16 cellular contexts compared by ENCODE assay signal in genomic region chr2:112841399-112842044, GRCh38. TPM values are rescaled to one million over a fixed set of nuclear protein-coding genes. Genes with fewer than 3 reads are reported as not detected.
DNase-seq lines count a peak whose midpoint lies in the region; ATAC-seq, FAIRE-seq and TF ChIP-seq lines count a peak whose summit lies in the region.
"Had no signal": no experiment of that assay in that cellular context is flagged by ENCODE, and none has a peak within 500 bp of the region (broad histone marks: within the 10 kb centered on the region; RNA-seq: fewer than 3 reads in every experiment).

No MANE protein-coding gene starts in this region.

- peaks cover 29 to 36% of the 10 kb centered on the region in 2 donors for H3K4me1 Mint-ChIP-seq in natural killer cell treated with Interleukin-12 subunit alpha and Interleukin-12 subunit beta and Interleukin-15 and Interleukin-18, amount 100 ng/mL, for 72 hours (ENCODE audit: low read depth in 2 of 2)
- no peaks in the 10 kb centered on the region for H3K4me1 Mint-ChIP-seq in CD8-positive, alpha-beta T cell (ENCODE audit: low read depth)
- H3K4me1 Mint-ChIP-seq: activated naive CD4-positive, alpha-beta T cell treated with anti-CD3 and anti-CD28 coated beads, Interleukin-2, amount 50 U/mL, for 24 hours had no signal

- no peaks in the 10 kb centered on the region for H3K27me3 ChIP-seq in GM12878 (replicated peaks in 1 of 2; ENCODE audit: control insufficient read depth in 2 of 2, insufficient read depth in 2 of 2, low read length in 1 of 2)
- no peaks in the 10 kb centered on the region for H3K27me3 ChIP-seq in CD8-positive, alpha-beta T cell (ENCODE audit: insufficient read depth, low read length)
- H3K27me3 ChIP-seq: pancreas had no signal

- CTCF ChIA-PET in GM12878 (lab: Yijun Ruan, JAX), result interaction anchor here (1.9 kb wide), 1 partner anchor 100 kb away, joined by 9 read pairs; no protein-coding TSS in a partner anchor
- CTCF ChIA-PET in CD8-positive, alpha-beta T cell (lab: Charles Lee), result no interaction called here

- RAD21 ChIA-PET in GM12878 (lab: Charles Lee; ENCODE audit: unreplicated experiment), result interaction anchor here (0.6 to 2.1 kb wide), 4 partner anchors 19 to 93 kb away, joined by 3 to 7 read pairs (median 4); no protein-coding TSS in a partner anchor

- peak overlapping the region; percentile 66 for H3K4me3 Mint-ChIP-seq in natural killer cell treated with Interleukin-12 subunit alpha and Interleukin-12 subunit beta and Interleukin-15 and Interleukin-18, amount 100 ng/mL, for 72 hours
- H3K4me3 Mint-ChIP-seq in CD8-positive, alpha-beta T cell, result no peak overlapping the region
- H3K4me3 Mint-ChIP-seq: activated naive CD4-positive, alpha-beta T cell treated with anti-CD3 and anti-CD28 coated beads, Interleukin-2, amount 50 U/mL, for 24 hours; T-cell had no signal

- SMC1A ChIA-PET in GM12878 (lab: Charles Lee; ENCODE audit: uncharacterized antibody, unreplicated experiment), result interaction anchor here (0.6 to 2.9 kb wide), 11 partner anchors 10 to 92 kb away, joined by 3 to 11 read pairs (median 4); no protein-coding TSS in a partner anchor

- peak overlapping the region; percentile 68 for H2AFZ ChIP-seq in GM12878 (ENCODE audit: control insufficient read depth, low read depth, low read length)
- H2AFZ ChIP-seq: PC-9 had no signal

- peak overlapping the region; percentile 77 for H3K27ac ChIP-seq in GM12878 (ENCODE audit: control insufficient read depth, insufficient read depth)
- H3K27ac ChIP-seq in CD8-positive, alpha-beta T cell (ENCODE audit: low read depth, low read length), result no peak overlapping the region
- H3K27ac ChIP-seq: breast epithelium, pancreas, PC-9 had no signal

- no peak for TF ChIP-seq CTCF in GM12878 (IDR thresholded peaks at IDR 0.05 in 2 of 3, conservative IDR thresholded peaks at IDR 0.05 in 1 of 3; ENCODE audit: control insufficient read depth in 2 of 3, extremely low read depth in 1 of 3, insufficient read depth in 1 of 3, low read depth in 3 of 3, low read length in 3 of 3)
- no peak for TF ChIP-seq CTCF in CD8-positive, alpha-beta T cell (IDR thresholded peaks at IDR 0.05)

- peak; percentile 74 for ATAC-seq in GM12878
- ATAC-seq in natural killer cell treated with Interleukin-12 subunit alpha and Interleukin-12 subunit beta and Interleukin-15 and Interleukin-18, amount 100 ng/mL, for 72 hours, result no peak
- no peak for ATAC-seq in CD8-positive, alpha-beta T cell
- no peak for ATAC-seq in HG02763 (IDR thresholded peaks at IDR 0.05; ENCODE audit: unreplicated experiment)
- ATAC-seq: T-cell had no signal

- peaks cover 2 to 30% of the 10 kb centered on the region in 2 donors for H3K27me3 Mint-ChIP-seq in natural killer cell treated with Interleukin-12 subunit alpha and Interleukin-12 subunit beta and Interleukin-15 and Interleukin-18, amount 100 ng/mL, for 72 hours
- peaks cover 23% of the 10 kb centered on the region for H3K27me3 Mint-ChIP-seq in CD8-positive, alpha-beta T cell (ENCODE audit: low read depth)

- H3K4me3 ChIP-seq in GM12878, result no peak overlapping the region
- no peak overlapping the region for H3K4me3 ChIP-seq in CD8-positive, alpha-beta T cell (ENCODE audit: low read depth, low read length)
- H3K4me3 ChIP-seq: breast epithelium, pancreas, PC-9, smooth muscle cell had no signal

- POLR2A ChIA-PET in GM12878 (lab: Charles Lee), result interaction anchor here (0.9 to 1.0 kb wide), 2 partner anchors 29 to 60 kb away, joined by 3 read pairs; no protein-coding TSS in a partner anchor
- POLR2A ChIA-PET in CD8-positive, alpha-beta T cell (lab: Charles Lee), result no interaction called here

- intact Hi-C loops in GM12878 (cut with micrococcal nuclease; ENCODE audit: unreplicated experiment), result loop anchor here (2.0 kb wide), 1 partner anchor 39 kb away; no protein-coding TSS in a partner anchor
- intact Hi-C loops in CD8-positive, alpha-beta T cell (cut with DNase I, micrococcal nuclease), result no loop called here

- H3K9me3 Mint-ChIP-seq in natural killer cell treated with Interleukin-12 subunit alpha and Interleukin-12 subunit beta and Interleukin-15 and Interleukin-18, amount 100 ng/mL, for 72 hours, result peaks cover 4% of the 10 kb centered on the region
- H3K9me3 Mint-ChIP-seq in CD8-positive, alpha-beta T cell, result no peaks in the 10 kb centered on the region
- H3K9me3 Mint-ChIP-seq: activated naive CD4-positive, alpha-beta T cell treated with anti-CD3 and anti-CD28 coated beads, Interleukin-2, amount 50 U/mL, for 24 hours; T-cell had no signal

- H3K9me3 ChIP-seq in GM12878 (replicated peaks; ENCODE audit: control insufficient read depth, insufficient read depth, low read length), result no peaks in the 10 kb centered on the region
- no peaks in the 10 kb centered on the region for H3K9me3 ChIP-seq in CD8-positive, alpha-beta T cell (ENCODE audit: low read length)
- H3K9me3 ChIP-seq: breast epithelium, pancreas had no signal

- H3K36me3 ChIP-seq in GM12878 (ENCODE audit: control insufficient read depth in 2 of 2, insufficient read depth in 2 of 2, low read length in 1 of 2), result no peaks in the 10 kb centered on the region
- no peaks in the 10 kb centered on the region for H3K36me3 ChIP-seq in CD8-positive, alpha-beta T cell (ENCODE audit: insufficient read depth, low read length)
- H3K36me3 ChIP-seq: breast epithelium, pancreas had no signal

- TF ChIP-seq EP300 in GM12878 (IDR thresholded peaks at IDR 0.05; ENCODE audit: borderline replicate concordance in 1 of 2, control insufficient read depth in 1 of 2, low read depth in 2 of 2, low read length in 2 of 2), result peak in 1 of 2 experiments; percentile 57; a peak in 1 of 4 replicates

- TF ChIP-seq RAD21 in GM12878 (IDR thresholded peaks at IDR 0.05; ENCODE audit: insufficient read depth, low read depth, low read length), result no peak

- WGBS in GM12878 (ENCODE audit: insufficient coverage, insufficient replicate concordance, low lambda C conversion rate, missing lambda C conversion rate), result 9% methylated on average over 4 of the region's 4 CpGs

- no peaks in the 10 kb centered on the region for H4K20me1 ChIP-seq in GM12878 (ENCODE audit: control insufficient read depth, insufficient read depth)

- BruUV-seq in GM12878 (replicated peaks; lab: Mats Ljungman, UMichigan), result no TSS peak

- FAIRE-seq in GM12891 (lab: Jason Lieb, UNC) (no peak), GM12878 (lab: Jason Lieb, UNC) (no peak)
- FAIRE-seq: pancreas had no signal

- H3K4me2 ChIP-seq in GM12878 (ENCODE audit: control insufficient read depth, insufficient read depth), result peak overlapping the region; percentile 39
- H3K4me2 ChIP-seq: PC-9, smooth muscle cell had no signal

- DNase-seq in GM12891 (ENCODE audit: insufficient read length, low spot score) (no peak), Kasumi-1 (lab: John Stamatoyannopoulos, UW) (peak; percentile 36 to 47), GM12878 (ENCODE audit: low read depth, low spot score) (no peak), occipital lobe (lab: John Stamatoyannopoulos, UW) (no peak)
- no peak for DNase-seq in natural killer cell treated with Interleukin-12 subunit alpha and Interleukin-12 subunit beta and Interleukin-15 and Interleukin-18, amount 100 ng/mL, for 72 hours (ENCODE audit: low spot score)
- DNase-seq in CD8-positive, alpha-beta T cell, result no peak
- DNase-seq: activated CD8-positive, alpha-beta memory T cell treated with anti-CD3 and anti-CD28 coated beads, Interleukin-2, amount 50 U/mL, for 4 hours; C1 segment of cervical spinal cord; NCI-H446 treated with DMSO at 0.1 percent for 48 hours; pancreas; PC-9; T-cell had no signal

- no peak overlapping the region for H3K9ac ChIP-seq in GM12878 (ENCODE audit: control insufficient read depth, insufficient read depth, low read length)

- in situ Hi-C loops in GM12878 (cut with MboI), result no loop called here

- H3K36me3 Mint-ChIP-seq in natural killer cell treated with Interleukin-12 subunit alpha and Interleukin-12 subunit beta and Interleukin-15 and Interleukin-18, amount 100 ng/mL, for 72 hours, result no peaks in the 10 kb centered on the region
- H3K36me3 Mint-ChIP-seq in CD8-positive, alpha-beta T cell, result no peaks in the 10 kb centered on the region
- H3K36me3 Mint-ChIP-seq: activated naive CD4-positive, alpha-beta T cell treated with anti-CD3 and anti-CD28 coated beads, Interleukin-2, amount 50 U/mL, for 24 hours; T-cell had no signal

- H3K4me1 ChIP-seq in GM12878 (ENCODE audit: control insufficient read depth, insufficient read depth, low read length), result peaks cover 28% of the 10 kb centered on the region
- no peaks in the 10 kb centered on the region for H3K4me1 ChIP-seq in CD8-positive, alpha-beta T cell (ENCODE audit: insufficient read depth, low read length)
- H3K4me1 ChIP-seq: breast epithelium, pancreas had no signal

- no peak for TF ChIP-seq POLR2A in GM12891 (IDR thresholded peaks at IDR 0.05; ENCODE audit: low read depth, low read length)
- TF ChIP-seq POLR2A in GM12878 (IDR thresholded peaks at IDR 0.05; ENCODE audit: low read depth, low read length), result no peak

- H3K79me2 ChIP-seq in GM12878 (ENCODE audit: control insufficient read depth, insufficient read depth, low read length), result no peaks in the 10 kb centered on the region

- H3K27ac Mint-ChIP-seq in natural killer cell treated with Interleukin-12 subunit alpha and Interleukin-12 subunit beta and Interleukin-15 and Interleukin-18, amount 100 ng/mL, for 72 hours, result peak overlapping the region; percentile 48 to 90
- no peak overlapping the region for H3K27ac Mint-ChIP-seq in CD8-positive, alpha-beta T cell
- H3K27ac Mint-ChIP-seq: activated naive CD4-positive, alpha-beta T cell treated with anti-CD3 and anti-CD28 coated beads, Interleukin-2, amount 50 U/mL, for 24 hours; T-cell had no signal

RNA-seq across cellular contexts. Expression of gene IL1B, which starts 4.9 kb away (rescaled TPM):
- 0.22 TPM for polyA plus RNA-seq in GM12891 (2012; ENCODE audit: low read depth, missing spikeins)
- total RNA-seq in GM12878 (2013; cell fraction: nucleolus; rRNA removed), result 3.2 and 7.2 TPM in 2 replicates
- total RNA-seq in GM12878 (2014; rRNA removed) (0.93 and 1.4 TPM in 2 replicates), GM12878 (2014; rRNA removed; fragmentation: Illumina TruSeq; extraction: Trizol) (0.88 and 1.0 TPM in 2 replicates), GM12878 (2021) (0.64 and 0.72 TPM in 2 replicates), occipital lobe (0.78 TPM)
- 1.4 TPM for polyA plus RNA-seq in GM12878 (2011; ENCODE audit: low read depth)
- polyA plus RNA-seq in GM12878 (2011; rRNA removed) (0.30 and 0.35 TPM in 2 replicates), GM12878 (2014; fragmentation: Illumina TruSeq; extraction: Trizol) (1.3 and 1.4 TPM in 2 replicates), GM12878 (2014; fragmentation: Nextera tagmentation; extraction: Ambion mirVana) (1 to 10 TPM in 1 of 2 experiments, under 1 TPM in 1; 0.57 to 1.6 TPM), GM12878 (2014; rRNA removed) (0.88 and 1.2 TPM in 2 replicates), GM12878 (2016; fragmentation: Nextera tagmentation; extraction: Ambion mirVana) (under 1 TPM; 0.20 to 0.32 TPM)
- 0.15 and 0.17 TPM in 2 replicates for polyA plus RNA-seq in GM12878 (2011; cell fraction: cytosol; rRNA removed)
- 0.10 and 0.43 TPM in 2 replicates for polyA plus RNA-seq in GM12878 (2011; cell fraction: nucleus; rRNA removed)
- 1.5 and 2.0 TPM in 2 replicates for polyA plus RNA-seq in GM12878 (2012)
- 0.93 TPM in 1 of 2 replicates, not detected in the other for polyA minus RNA-seq in GM12878 (2011; rRNA and poly(A)+ RNA removed)
- polyA minus RNA-seq in GM12878 (2011; cell fraction: cytosol; rRNA and poly(A)+ RNA removed), result not detected in 2 replicates
- 0.36 TPM in 1 of 2 replicates, not detected in the other for polyA minus RNA-seq in GM12878 (2011; cell fraction: nucleus; rRNA and poly(A)+ RNA removed)
- total RNA-seq in natural killer cell treated with Interleukin-12 subunit alpha and Interleukin-12 subunit beta and Interleukin-15 and Interleukin-18, amount 100 ng/mL, for 72 hours, result 10 to 100 TPM in 1 of 2 donors, 1 to 10 TPM in 1; 1.8 to 12.0 TPM
- total RNA-seq in CD8-positive, alpha-beta T cell, result under 1 TPM in 1 of 2 experiments, not detected in 1; 0.81 TPM
- total RNA-seq: smooth muscle cell had no signal
- polyA plus RNA-seq: smooth muscle cell had no signal

RNA-seq across cellular contexts. Expression of gene IL1A, which starts 57.2 kb away (rescaled TPM):
- 1.1 TPM for polyA plus RNA-seq in GM12891 (2012; ENCODE audit: low read depth, missing spikeins)
- not detected in 2 replicates for total RNA-seq in GM12878 (2013; cell fraction: nucleolus; rRNA removed)
- total RNA-seq in GM12878 (2014; rRNA removed), result 7.7 and 10.6 TPM in 2 replicates
- 8.2 and 9.5 TPM in 2 replicates for total RNA-seq in GM12878 (2014; rRNA removed; fragmentation: Illumina TruSeq; extraction: Trizol)
- 6.1 and 6.6 TPM in 2 replicates for total RNA-seq in GM12878 (2021)
- polyA plus RNA-seq in GM12878 (2011; ENCODE audit: low read depth), result 4.5 TPM
- polyA plus RNA-seq in GM12878 (2011; rRNA removed), result 0.10 TPM in 1 of 2 replicates, not detected in the other
- not detected in 2 replicates for polyA plus RNA-seq in GM12878 (2011; cell fraction: cytosol; rRNA removed)
- not detected in 2 replicates for polyA plus RNA-seq in GM12878 (2011; cell fraction: nucleus; rRNA removed)
- polyA plus RNA-seq in GM12878 (2012), result 4.3 and 5.9 TPM in 2 replicates
- polyA plus RNA-seq in GM12878 (2014; fragmentation: Illumina TruSeq; extraction: Trizol), result 8.3 and 14.3 TPM in 2 replicates
- 1 to 10 TPM; 5.7 to 8.7 TPM for polyA plus RNA-seq in GM12878 (2014; fragmentation: Nextera tagmentation; extraction: Ambion mirVana)
- 5.6 and 7.2 TPM in 2 replicates for polyA plus RNA-seq in GM12878 (2014; rRNA removed)
- 1 to 10 TPM; 3.2 to 3.8 TPM for polyA plus RNA-seq in GM12878 (2016; fragmentation: Nextera tagmentation; extraction: Ambion mirVana)
- not detected in 2 replicates for polyA minus RNA-seq in GM12878 (2011; rRNA and poly(A)+ RNA removed)
- polyA minus RNA-seq in GM12878 (2011; cell fraction: cytosol; rRNA and poly(A)+ RNA removed), result not detected in 2 replicates
- polyA minus RNA-seq in GM12878 (2011; cell fraction: nucleus; rRNA and poly(A)+ RNA removed), result not detected in 2 replicates
- 10 to 100 TPM in 1 of 2 donors, under 1 TPM in 1; 0.25 to 12.3 TPM for total RNA-seq in natural killer cell treated with Interleukin-12 subunit alpha and Interleukin-12 subunit beta and Interleukin-15 and Interleukin-18, amount 100 ng/mL, for 72 hours
- not detected for total RNA-seq in CD8-positive, alpha-beta T cell
- total RNA-seq in occipital lobe, result not detected

Comparison
In these comparisons a context has a peak if more than half of its experiments do, and no peak if none do; other contexts are left out.
1. DNase-seq: peak in Kasumi-1 (2 of 2); none in GM12891 (single experiment), GM12878 (single experiment), natural killer cell treated with Interleukin-12 subunit alpha and Interleukin-12 subunit beta and Interleukin-15 and Interleukin-18, amount 100 ng/mL, for 72 hours (single experiment), CD8-positive, alpha-beta T cell (0 of 7) and occipital lobe (single experiment).